20 cellular contexts compared by ENCODE assay signal in genomic region chr13:25630327-25630726, GRCh38.
"Had no signal": no experiment of that assay in that cellular context is flagged by ENCODE, and none has a peak within 500 bp of the region (broad histone marks: within the 10 kb centered on the region; RNA-seq: fewer than 3 reads in every experiment).

No MANE protein-coding gene starts in this region.

- H3K27ac ChIP-seq: breast epithelium, esophagus squamous epithelium, ovary, psoas muscle, right lobe of liver, suprapubic skin, vagina had no signal

- ATAC-seq: activated CD8-positive, alpha-beta T cell treated with anti-CD3 and anti-CD28 coated beads for 36 hours; activated T-cell treated with anti-CD3 and anti-CD28 coated beads, Interleukin-2, amount 50 U/mL, for 4 hours; left cardiac atrium; naive thymus-derived CD4-positive, alpha-beta T cell; psoas muscle; right lobe of liver; stimulated activated naive CD8-positive, alpha-beta T cell treated with anti-CD3 and anti-CD28 coated beads, Interleukin-15, amount 100 ng/mL, for 72 hours had no signal

- H3K9me3 Mint-ChIP-seq: activated CD4-positive, alpha-beta T cell treated with anti-CD3 and anti-CD28 coated beads, Interleukin-2, amount 10 ng/mL, durations not matched to agents 24 days and 14 days had no signal

- DNase-seq: activated CD4-positive, alpha-beta T cell treated with anti-CD3 and anti-CD28 coated beads, Interleukin-2, amount 10 ng/mL, durations not matched to agents 24 days and 14 days; activated CD8-positive, alpha-beta T cell treated with anti-CD3 and anti-CD28 coated beads for 36 hours; activated naive CD4-positive, alpha-beta T cell treated with anti-CD3 and anti-CD28 coated beads, Interleukin-2, amount 50 U/mL, for 16 hours; activated T-cell treated with anti-CD3 and anti-CD28 coated beads, Interleukin-2, amount 50 U/mL, for 4 hours; aorta; effector CD4-positive, alpha-beta T cell; esophagus squamous epithelium; left cardiac atrium; naive thymus-derived CD4-positive, alpha-beta T cell; ovary; psoas muscle; right lobe of liver; stimulated activated CD4-positive, alpha-beta T cell treated with anti-CD3 and anti-CD28 coated beads, Interleukin-4, amount 100 ng/mL, for 1 hour; stimulated activated naive CD8-positive, alpha-beta T cell treated with anti-CD3 and anti-CD28 coated beads, Interleukin-15, amount 100 ng/mL, for 72 hours; T1000; trophoblast cell had no signal

- H3K4me1 Mint-ChIP-seq: activated CD4-positive, alpha-beta T cell treated with anti-CD3 and anti-CD28 coated beads, Interleukin-2, amount 10 ng/mL, durations not matched to agents 24 days and 14 days; naive thymus-derived CD4-positive, alpha-beta T cell; stimulated activated naive CD8-positive, alpha-beta T cell treated with anti-CD3 and anti-CD28 coated beads, Interleukin-15, amount 100 ng/mL, for 72 hours had no signal

- H3K36me3 ChIP-seq: breast epithelium, esophagus squamous epithelium, ovary, right lobe of liver, suprapubic skin, vagina had no signal

- H3K9me3 ChIP-seq: esophagus squamous epithelium, ovary, psoas muscle, right lobe of liver, suprapubic skin, vagina had no signal

- H3K27ac Mint-ChIP-seq: activated CD4-positive, alpha-beta T cell treated with anti-CD3 and anti-CD28 coated beads, Interleukin-2, amount 10 ng/mL, durations not matched to agents 24 days and 14 days; activated CD8-positive, alpha-beta T cell treated with anti-CD3 and anti-CD28 coated beads for 36 hours; naive thymus-derived CD4-positive, alpha-beta T cell had no signal

- H3K4me3 Mint-ChIP-seq: activated CD4-positive, alpha-beta T cell treated with anti-CD3 and anti-CD28 coated beads, Interleukin-2, amount 10 ng/mL, durations not matched to agents 24 days and 14 days; activated CD8-positive, alpha-beta T cell treated with anti-CD3 and anti-CD28 coated beads for 36 hours; activated T-cell treated with anti-CD3 and anti-CD28 coated beads, Interleukin-2, amount 50 U/mL, for 4 hours; naive thymus-derived CD4-positive, alpha-beta T cell; stimulated activated naive CD8-positive, alpha-beta T cell treated with anti-CD3 and anti-CD28 coated beads, Interleukin-15, amount 100 ng/mL, for 72 hours had no signal

- H3K36me3 Mint-ChIP-seq: naive thymus-derived CD4-positive, alpha-beta T cell had no signal

- H3K4me1 ChIP-seq: breast epithelium, esophagus squamous epithelium, psoas muscle, right lobe of liver, suprapubic skin, vagina had no signal

- H3K4me3 ChIP-seq: breast epithelium, esophagus squamous epithelium, ovary, psoas muscle, right lobe of liver, smooth muscle cell, suprapubic skin, vagina had no signal

- H3K27me3 ChIP-seq: breast epithelium, ovary, right lobe of liver, suprapubic skin, vagina had no signal
